Comparison of ENCODE assay signal across 8 cellular contexts in genomic region chr11:114079406-114080072, GRCh38. TPM values are rescaled to one million over a fixed set of nuclear protein-coding genes. Genes with fewer than 3 reads are reported as not detected.
DNase-seq lines count a peak whose midpoint lies in the region; ATAC-seq and TF ChIP-seq lines count a peak whose summit lies in the region.

No MANE protein-coding gene starts in this region.

- no peaks in the 10 kb centered on the region for H3K9me3 Mint-ChIP-seq in MCF 10A (ENCODE audit: unreplicated experiment)

- H3K27me3 Mint-ChIP-seq in MCF 10A (ENCODE audit: insufficient read depth, unreplicated experiment) = no peaks in the 10 kb centered on the region

- H3K36me3 ChIP-seq in mammary epithelial cell (ENCODE audit: insufficient read depth, low read length) = no peaks in the 10 kb centered on the region
- H3K36me3 ChIP-seq in esophagus squamous epithelium = peaks cover 0 to 77% (median 0%) of the 10 kb centered on the region in 3 donors

- BruUV-seq in MCF 10A (replicated peaks; lab: Mats Ljungman, UMichigan) = TSS peak; percentile 95
- BruUV-seq in mammary epithelial cell (replicated peaks; lab: Mats Ljungman, UMichigan) = no TSS peak

- WGBS in mammary epithelial cell (ENCODE audit: low coverage, missing lambda C conversion rate) = 62% methylated on average over 4 of the region's 6 CpGs
- 63 to 65% methylated on average over 5 to 6 of the region's 6 CpGs for WGBS in esophagus squamous epithelium, 2 donors

- ATAC-seq in omental fat pad (ENCODE audit: low FRiP score) = peak; percentile 21
- no peak for ATAC-seq in HG03520 (IDR thresholded peaks at IDR 0.05; ENCODE audit: unreplicated experiment)

- peaks cover 100% of the 10 kb centered on the region for H3K36me3 Mint-ChIP-seq in MCF 10A (ENCODE audit: insufficient read depth, unreplicated experiment)

- TF ChIP-seq CTCF in MCF 10A (IDR thresholded peaks at IDR 0.05; ENCODE audit: unreplicated experiment) (no peak), mammary epithelial cell (conservative IDR thresholded peaks at IDR 0.05 in 1 of 2, IDR thresholded peaks at IDR 0.05 in 1 of 2; ENCODE audit: extremely low read depth in 1 of 2, insufficient read depth in 1 of 2, low read depth in 1 of 2, low read length in 2 of 2) (no peak), esophagus squamous epithelium (IDR thresholded peaks at IDR 0.05) (no peak), omental fat pad (IDR thresholded peaks at IDR 0.05) (no peak)

- no peak for TF ChIP-seq POLR2A in esophagus squamous epithelium (IDR thresholded peaks at IDR 0.05)

- peak overlapping the region; percentile 52 for H3K27ac Mint-ChIP-seq in MCF 10A (ENCODE audit: low read depth, unreplicated experiment)

- intact Hi-C loops in MCF 10A (cut with micrococcal nuclease) = loop anchor here (5.0 kb wide), 1 partner anchor 83 kb away; no protein-coding TSS in a partner anchor
- intact Hi-C loops in mammary epithelial cell (cut with micrococcal nuclease) = no loop called here
- intact Hi-C loops in esophagus squamous epithelium (cut with DNase I) = no loop called here

- no peaks in the 10 kb centered on the region for H4K20me1 ChIP-seq in mammary epithelial cell (ENCODE audit: insufficient read depth, low read length)

- POLR2A ChIA-PET in MCF 10A (lab: Yijun Ruan, JAX) = interaction anchor here (0.6 to 4.2 kb wide), 11 partner anchors 9 to 228 kb away, joined by 3 to 15 read pairs (median 9); no protein-coding TSS in a partner anchor

- in situ Hi-C loops in mammary epithelial cell (cut with MboI; ENCODE audit: low sequenced_read_pairs in 2 of 2) = no loop called here

- H3K27me3 ChIP-seq in mammary epithelial cell (ENCODE audit: insufficient read depth, low read length) (no peaks in the 10 kb centered on the region), esophagus squamous epithelium (peaks cover 0 to 5% (median 0%) of the 10 kb centered on the region in 4 donors)

- H3K4me1 ChIP-seq in mammary epithelial cell (ENCODE audit: insufficient read depth, low read length) (no peaks in the 10 kb centered on the region), esophagus squamous epithelium (peaks cover 25 to 100% (median 69%) of the 10 kb centered on the region in 3 donors)

- no peak overlapping the region for H2AFZ ChIP-seq in mammary epithelial cell (ENCODE audit: low read depth, low read length)

- H3K4me3 ChIP-seq in mammary epithelial cell (replicated peaks in 1 of 3; ENCODE audit: insufficient read depth in 1 of 3, low read depth in 2 of 3, low read length in 3 of 3) = no peak overlapping the region
- H3K4me3 ChIP-seq in esophagus squamous epithelium = peak overlapping the region in 3 of 4 donors; percentile 1 to 14 (median 9)

- H3K9me3 ChIP-seq in mammary epithelial cell (replicated peaks; ENCODE audit: insufficient read depth, low read length) (no peaks in the 10 kb centered on the region), esophagus squamous epithelium (no peaks in the 10 kb centered on the region)

- no peak overlapping the region for H3K9ac ChIP-seq in mammary epithelial cell (ENCODE audit: insufficient read depth, low read length)

- dilution Hi-C loops in mammary epithelial cell (cut with HindIII; ENCODE audit: low sequenced_read_pairs) = no loop called here

- H3K79me2 ChIP-seq in mammary epithelial cell (ENCODE audit: insufficient read depth, low read length) = no peaks in the 10 kb centered on the region

- H3K4me1 Mint-ChIP-seq in MCF 10A (ENCODE audit: insufficient read depth, unreplicated experiment) = peaks cover 79% of the 10 kb centered on the region

- DNase-seq in MCF 10A (ENCODE audit: unreplicated experiment) = peak; percentile 43
- DNase-seq in mammary epithelial cell = no peak
- no peak for DNase-seq in esophagus squamous epithelium (lab: John Stamatoyannopoulos, UW)
- DNase-seq in omental fat pad (ENCODE audit: low spot score) = no peak
- no peak for DNase-seq in A172 (ENCODE audit: low spot score)
- no peak for DNase-seq in HPDE6-E6E7 (ENCODE audit: extremely low spot score)
- no peak for DNase-seq in UCSD-AML1 (lab: John Stamatoyannopoulos, UW; ENCODE audit: unreplicated experiment)

- no peak overlapping the region for H3K4me2 ChIP-seq in mammary epithelial cell (ENCODE audit: insufficient read depth, low read depth, low read length)

- H3K27ac ChIP-seq in mammary epithelial cell (ENCODE audit: insufficient read depth, low read depth, low read length) (no peak overlapping the region), esophagus squamous epithelium (peak overlapping the region; percentile 50 to 72 (median 66))

- peak overlapping the region; percentile 67 for H3K4me3 Mint-ChIP-seq in MCF 10A (ENCODE audit: unreplicated experiment)

- CTCF ChIA-PET in MCF 10A (lab: Yijun Ruan, JAX) (no interaction called here), mammary epithelial cell (lab: Charles Lee; ENCODE audit: low non-redundant PET) (no interaction called here)

RNA-seq across cellular contexts. Expression of gene ZBTB16, which starts 20.0 kb away (rescaled TPM):
- total RNA-seq in MCF 10A (2022) = 70.4 and 75.3 TPM in 2 replicates
- total RNA-seq in mammary epithelial cell = 10 to 100 TPM in 1 of 2 donors, 1 to 10 TPM in 1; 1.6 to 20.2 TPM
- polyA plus RNA-seq in mammary epithelial cell = 0.48 TPM
- 1.7 TPM for polyA minus RNA-seq in mammary epithelial cell
- 100 to 1,000 TPM in 1 of 4 donors, 10 to 100 TPM in 3; 10.4 to 137 (median 18.8) TPM for total RNA-seq in esophagus squamous epithelium
- total RNA-seq in omental fat pad = 100 to 1,000 TPM in 3 of 4 donors, 10 to 100 TPM in 1; 82.7 to 375 (median 189) TPM
- not detected in 2 replicates for total RNA-seq in A172 (2014; rRNA removed; shearing (Covaris generic))

Comparison
In these comparisons a context has a peak if more than half of its experiments do, and no peak if none do; other contexts are left out.
1. H3K4me3 ChIP-seq: peak in esophagus squamous epithelium (3 of 4); none in mammary epithelial cell (0 of 3).